Comparison of ENCODE assay signal across 8 cellular contexts in genomic region chr3:4720316-4721075, GRCh38.
DNase-seq lines count a peak whose midpoint lies in the region; ATAC-seq and TF ChIP-seq lines count a peak whose summit lies in the region.

No MANE protein-coding gene starts in this region.

- no peak overlapping the region for H3K4me3 ChIP-seq in fibroblast of pulmonary artery (replicated peaks; ENCODE audit: low read depth, low read length)

- ATAC-seq in HG03432 (IDR thresholded peaks at IDR 0.05; ENCODE audit: unreplicated experiment) (peak; percentile 73), omental fat pad (ENCODE audit: low FRiP score) (peak; percentile 82), GM19463 (IDR thresholded peaks at IDR 0.05; ENCODE audit: unreplicated experiment) (no peak)

- peak overlapping the region; percentile 83 for H3K27ac ChIP-seq in VCaP

- DNase-seq in D341Med (ENCODE audit: low spot score) (peak; percentile 46), fibroblast of pulmonary artery (ENCODE audit: low read depth) (peak; percentile 93), omental fat pad (ENCODE audit: low spot score) (no peak), amniotic stem cell (lab: John Stamatoyannopoulos, UW) (no peak), COLO668 (lab: John Stamatoyannopoulos, UW; ENCODE audit: unreplicated experiment) (no peak)

- TF ChIP-seq CTCF in VCaP (conservative IDR thresholded peaks at IDR 0.05): peak; percentile 66
- TF ChIP-seq CTCF in fibroblast of pulmonary artery (IDR thresholded peaks at IDR 0.05; ENCODE audit: low read length, missing control alignments): peak; percentile 47
- TF ChIP-seq CTCF in omental fat pad (IDR thresholded peaks at IDR 0.05): no peak

Comparison
In these comparisons a context has a peak if more than half of its experiments do, and no peak if none do; other contexts are left out.
1. DNase-seq: peak in D341Med (single experiment) and fibroblast of pulmonary artery (single experiment); none in omental fat pad (single experiment), amniotic stem cell (single experiment) and COLO668 (single experiment).
2. CTCF ChIP-seq: peak in VCaP (single experiment) and fibroblast of pulmonary artery (single experiment); none in omental fat pad (0 of 3).